In the genomic region with DNA sequence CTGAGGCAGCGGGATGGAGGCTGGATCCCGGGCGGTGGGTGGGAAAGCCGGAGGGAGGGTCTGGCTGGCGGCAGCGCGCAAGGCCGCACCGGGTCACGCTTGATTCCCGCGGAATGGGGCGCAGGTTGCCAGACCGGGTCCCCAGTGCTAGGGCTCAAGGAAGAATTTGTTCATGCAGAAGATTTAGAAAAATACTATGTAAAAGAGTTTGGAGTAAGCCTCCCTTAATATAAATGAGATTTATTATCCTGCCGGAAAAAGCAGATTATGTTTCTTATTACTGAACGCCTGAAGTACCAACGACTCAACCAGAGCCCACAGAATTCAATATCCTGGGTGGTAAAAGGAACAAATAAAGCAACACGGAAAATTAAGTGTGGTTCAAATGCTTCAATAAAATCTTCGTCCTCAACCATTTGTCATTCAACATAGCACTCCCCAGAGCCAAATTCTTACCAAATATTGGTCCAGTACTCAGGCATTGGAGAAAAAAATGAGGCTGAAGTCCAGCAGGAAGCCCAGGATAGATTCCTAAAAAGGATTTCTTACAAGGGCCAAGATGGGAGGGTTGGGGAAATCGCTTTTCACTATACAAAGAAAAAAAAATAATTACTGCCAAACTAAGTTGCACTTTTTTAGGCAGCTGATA, we compare ENCODE assay signal across 8 cellular contexts. TPM values are rescaled to one million over a fixed set of nuclear protein-coding genes. Genes with fewer than 3 reads are reported as not detected.
DNase-seq lines count a peak whose midpoint lies in the region; ATAC-seq, FAIRE-seq and TF ChIP-seq lines count a peak whose summit lies in the region.

No MANE protein-coding gene starts in this region.

- no peaks in the 10 kb centered on the region for H3K9me3 ChIP-seq in HUES48 (ENCODE audit: control insufficient read depth, insufficient read depth, low read length)
- no peaks in the 10 kb centered on the region for H3K9me3 ChIP-seq in ascending aorta
- no peaks in the 10 kb centered on the region for H3K9me3 ChIP-seq in HepG2 (ENCODE audit: low read length)
- no peaks in the 10 kb centered on the region for H3K9me3 ChIP-seq in transverse colon

- no peaks in the 10 kb centered on the region for H3K27me3 ChIP-seq in HUES48 (ENCODE audit: control insufficient read depth, insufficient read depth, low read length)
- H3K27me3 ChIP-seq in ascending aorta = no peaks in the 10 kb centered on the region
- H3K27me3 ChIP-seq in HepG2 (ENCODE audit: control insufficient read depth in 1 of 2, insufficient read depth in 2 of 2, low read length in 2 of 2) = no peaks in the 10 kb centered on the region; a peak in 1 of 5 replicates
- no peaks in the 10 kb centered on the region for H3K27me3 ChIP-seq in transverse colon

- H3K36me3 ChIP-seq in HUES48 (ENCODE audit: control insufficient read depth, insufficient read depth, low read length) (no peaks in the 10 kb centered on the region), ascending aorta (no peaks in the 10 kb centered on the region), HepG2 (replicated peaks in 1 of 2; ENCODE audit: control insufficient read depth in 1 of 2, insufficient read depth in 2 of 2, low read length in 2 of 2) (no peaks in the 10 kb centered on the region), transverse colon (no peaks in the 10 kb centered on the region)

- no peaks in the 10 kb centered on the region for H3K79me2 ChIP-seq in HepG2 (ENCODE audit: insufficient read depth, low read length)

- H4K20me1 ChIP-seq in HepG2 (ENCODE audit: insufficient read depth, low read length) = no peaks in the 10 kb centered on the region

- in situ Hi-C loops in HepG2 (cut with HindIII; ENCODE audit: extremely low pct_ligation_motif_present, low pct_unique_long_range_greater_than_20kb) (no loop called here), transverse colon (cut with MboI; ENCODE audit: low pct_ligation_motif_present in 1 of 4, low pct_unique_long_range_greater_than_20kb in 1 of 4, low sequenced_read_pairs in 3 of 4) (no loop called here)

- no peak for TF ChIP-seq RAD21 in HepG2 (CRISPR knock-in tag; IDR thresholded peaks at IDR 0.05)

- no peaks in the 10 kb centered on the region for H3K9me3 Mint-ChIP-seq in T-helper 2 cell treated with Interferon-gamma antibody and Interleukin-4, amounts not matched to agents 5 μg/mL and 100 μg/mL, for 36 hours

- peaks cover 2% of the 10 kb centered on the region for H3K27me3 Mint-ChIP-seq in T-helper 2 cell treated with Interferon-gamma antibody and Interleukin-4, amounts not matched to agents 5 μg/mL and 100 μg/mL, for 36 hours (ENCODE audit: low read depth)

- ATAC-seq in HepG2 = no peak; the same call in 2 of the 3 replicates

- peak overlapping the region; percentile 93 for H3K4me3 ChIP-seq in HUES48 (ENCODE audit: low read depth, low read length)
- H3K4me3 ChIP-seq in ascending aorta = peak overlapping the region; percentile 52 to 94
- H3K4me3 ChIP-seq in HepG2 (replicated peaks in 1 of 3; ENCODE audit: insufficient read depth in 1 of 3, low read depth in 2 of 3, low read length in 3 of 3) = peak overlapping the region; percentile 82 to 93 (median 86)
- peak overlapping the region; percentile 53 to 80 (median 75) for H3K4me3 ChIP-seq in transverse colon

- peak overlapping the region; percentile 76 for H3K4me2 ChIP-seq in HepG2 (ENCODE audit: low read depth, low read length)

- TF ChIP-seq EP300 in HepG2 (IDR thresholded peaks at IDR 0.05; ENCODE audit: low read depth in 2 of 2, low read length in 2 of 2) (no peak), HepG2 (CRISPR knock-in tag; IDR thresholded peaks at IDR 0.05; ENCODE audit: borderline replicate concordance) (no peak), transverse colon (IDR thresholded peaks at IDR 0.05; ENCODE audit: low read depth) (no peak)

- POLR2A ChIA-PET in HepG2 (lab: Yijun Ruan, JAX) = no interaction called here

- H3K4me1 ChIP-seq in HUES48 (ENCODE audit: control insufficient read depth, insufficient read depth, low read length) (0 out of 2 replicates have a peak, but pooled peaks cover 3% of the 10 kb centered on the region), ascending aorta (peaks cover 0 to 16% of the 10 kb centered on the region in 2 donors), HepG2 (ENCODE audit: insufficient read depth, low read length) (peaks cover 10% of the 10 kb centered on the region), transverse colon (peaks cover 0 to 26% (median 13%) of the 10 kb centered on the region in 4 donors)

- H2AFZ ChIP-seq in HepG2 (ENCODE audit: low read length) = peak overlapping the region; percentile 52

- intact Hi-C loops in ascending aorta (cut with DNase I) = loop anchor here (5.0 to 10.0 kb wide), 4 partner anchors 103 to 1201 kb away; partner anchors contain the start of genes CCDC191, QTRT2 and ZDHHC23
- intact Hi-C loops in HepG2 (cut with micrococcal nuclease; ENCODE audit: unreplicated experiment) = loop anchor here (5.0 kb wide), 2 partner anchors 251 to 401 kb away; no protein-coding TSS in a partner anchor
- intact Hi-C loops in transverse colon (cut with DNase I; ENCODE audit: low total_unique reads) = no loop called here

- H3K4me3 Mint-ChIP-seq in T-helper 2 cell treated with Interferon-gamma antibody and Interleukin-4, amounts not matched to agents 5 μg/mL and 100 μg/mL, for 36 hours = peak overlapping the region; percentile 94

- WGBS in HepG2 (ENCODE audit: low lambda C conversion rate) = 0% methylated on average over 16 of the region's 20 CpGs
- WGBS in transverse colon (ENCODE audit: low coverage in 1 of 2), 2 donors = 1% methylated on average over 14 to 20 of the region's 20 CpGs

- H3K4me1 Mint-ChIP-seq in T-helper 2 cell treated with Interferon-gamma antibody and Interleukin-4, amounts not matched to agents 5 μg/mL and 100 μg/mL, for 36 hours (ENCODE audit: low read depth) = peaks cover 17% of the 10 kb centered on the region

- TSS peak; percentile 84 for BruUV-seq in HepG2 (replicated peaks; lab: Mats Ljungman, UMichigan)

- H3K9ac ChIP-seq in HUES48 (ENCODE audit: low read depth, low read length) = peak overlapping the region; percentile 72
- peak overlapping the region; percentile 82 for H3K9ac ChIP-seq in HepG2 (ENCODE audit: insufficient read depth, low read depth, low read length)

- TF ChIP-seq CTCF in ascending aorta (IDR thresholded peaks at IDR 0.05) = no peak
- no peak for TF ChIP-seq CTCF in HepG2 (CRISPR knock-in tag; IDR thresholded peaks at IDR 0.05)
- TF ChIP-seq CTCF in transverse colon (IDR thresholded peaks at IDR 0.05) = no peak

- peak overlapping the region; percentile 99 for H3K27ac Mint-ChIP-seq in T-helper 2 cell treated with Interferon-gamma antibody and Interleukin-4, amounts not matched to agents 5 μg/mL and 100 μg/mL, for 36 hours

- H3K27ac ChIP-seq in HUES48 (ENCODE audit: low read depth, low read length) (peak overlapping the region; percentile 93), ascending aorta (peak overlapping the region; percentile 89 to 98), HepG2 (ENCODE audit: extremely low read length, insufficient read depth, low read length) (peak overlapping the region; percentile 77), transverse colon (peak overlapping the region; percentile 99 to 100 (median 100))

- no peak for DNase-seq in T-helper 2 cell treated with Interferon-gamma antibody and Interleukin-4, amounts not matched to agents 5 μg/mL and 100 μg/mL, for 36 hours (ENCODE audit: low spot score)
- DNase-seq in T-helper 2 cell (no peak), ascending aorta (ENCODE audit: low spot score in 2 of 2) (no peak), HepG2 (ENCODE audit: low spot score) (no peak), transverse colon (no peak), A172 (ENCODE audit: low spot score) (no peak)
- DNase-seq in activated effector memory CD4-positive, alpha-beta T cell treated with Interleukin-2 at 50 U/mL for 16 hours = no peak

- TF ChIP-seq POLR2A in HepG2 (IDR thresholded peaks at IDR 0.05; ENCODE audit: insufficient read depth in 1 of 2, low read depth in 2 of 2, low read length in 2 of 2) (no peak), transverse colon (IDR thresholded peaks at IDR 0.05) (no peak)

- H3K36me3 Mint-ChIP-seq in T-helper 2 cell treated with Interferon-gamma antibody and Interleukin-4, amounts not matched to agents 5 μg/mL and 100 μg/mL, for 36 hours (ENCODE audit: low read depth) = peaks cover 4% of the 10 kb centered on the region

- CTCF ChIA-PET in HepG2 (lab: Yijun Ruan, JAX; ENCODE audit: low intra/inter-chr PET ratio, low total read pairs) = no interaction called here

- no peak for FAIRE-seq in HepG2 (lab: Jason Lieb, UNC)

TF ChIP-seq in HepG2, 621 proteins besides CTCF, POLR2A, EP300 and RAD21 (continues in another document):
- TF ChIP-seq PHF20 (CRISPR knock-in tag; IDR thresholded peaks at IDR 0.05) (peak; percentile 51; the same call in 1 of the 2 replicates), ZNF451 (CRISPR knock-in tag; IDR thresholded peaks at IDR 0.05) (peak; percentile 0; the same call in 1 of the 2 replicates), CBFB (CRISPR knock-in tag; IDR thresholded peaks at IDR 0.05) (no peak)

RNA-seq across cellular contexts. Expression of gene ZBTB20, which starts 1.2 kb away (rescaled TPM):
- 60.3 TPM for total RNA-seq in ascending aorta
- total RNA-seq in HepG2 (2016; rRNA removed; fragmentation: Illumina TruSeq; extraction: Trizol) = 7.7 and 8.8 TPM in 2 replicates
- 11.5 and 12.8 TPM in 2 replicates for total RNA-seq in HepG2 (2016; cell fraction: cytosol; rRNA removed; fragmentation: Illumina TruSeq; extraction: Trizol; ENCODE audit: low read depth)
- 6.2 and 8.2 TPM in 2 replicates for total RNA-seq in HepG2 (2016; cell fraction: insoluble cytoplasmic fraction; rRNA removed; fragmentation: Illumina TruSeq; extraction: Trizol)
- total RNA-seq in HepG2 (2016; cell fraction: membrane; rRNA removed; fragmentation: Illumina TruSeq; extraction: Trizol) = 12.2 and 13.4 TPM in 2 replicates
- total RNA-seq in HepG2 (2016; cell fraction: nucleus; rRNA removed; fragmentation: Illumina TruSeq; extraction: Trizol) = 25.7 and 27.1 TPM in 2 replicates
- polyA plus RNA-seq in HepG2 (2011; rRNA removed) = 1.5 and 1.9 TPM in 2 replicates
- polyA plus RNA-seq in HepG2 (2011; cell fraction: cytosol; rRNA removed) = 0.60 and 0.82 TPM in 2 replicates
- 7.8 and 10.1 TPM in 2 replicates for polyA plus RNA-seq in HepG2 (2011; cell fraction: nucleus; rRNA removed)
- polyA plus RNA-seq in HepG2 (2012) = 0.49 and 0.97 TPM in 2 replicates
- polyA plus RNA-seq in HepG2 (2016; cell fraction: cytosol; fragmentation: Illumina TruSeq; extraction: Trizol; ENCODE audit: low read depth) = 0.09 and 0.28 TPM in 2 replicates
- 0.16 and 0.39 TPM in 2 replicates for polyA plus RNA-seq in HepG2 (2016; cell fraction: insoluble cytoplasmic fraction; fragmentation: Illumina TruSeq; extraction: Trizol; ENCODE audit: low read depth)
- not detected in 2 replicates for polyA plus RNA-seq in HepG2 (2016; cell fraction: membrane; fragmentation: Illumina TruSeq; extraction: Trizol; ENCODE audit: low read depth)
- polyA plus RNA-seq in HepG2 (2016; cell fraction: nucleus; fragmentation: Illumina TruSeq; extraction: Trizol; ENCODE audit: insufficient read depth, low read depth) = 0.85 and 1.2 TPM in 2 replicates
- 66.0 and 85.3 TPM in 2 replicates for polyA minus RNA-seq in HepG2 (2011; rRNA and poly(A)+ RNA removed; ENCODE audit: low replicate concordance)
- polyA minus RNA-seq in HepG2 (2011; cell fraction: cytosol; rRNA and poly(A)+ RNA removed) = 9.1 and 9.6 TPM in 2 replicates
- 102 and 114 TPM in 2 replicates for polyA minus RNA-seq in HepG2 (2011; cell fraction: nucleus; rRNA and poly(A)+ RNA removed)
- 10 to 100 TPM; 44.6 to 50.5 (median 46.4) TPM for total RNA-seq in transverse colon
- 7.5 and 13.0 TPM in 2 replicates for total RNA-seq in A172 (2014; rRNA removed; shearing (Covaris generic))
